ENCODE assay signal across 1 cellular context in the genomic region with DNA sequence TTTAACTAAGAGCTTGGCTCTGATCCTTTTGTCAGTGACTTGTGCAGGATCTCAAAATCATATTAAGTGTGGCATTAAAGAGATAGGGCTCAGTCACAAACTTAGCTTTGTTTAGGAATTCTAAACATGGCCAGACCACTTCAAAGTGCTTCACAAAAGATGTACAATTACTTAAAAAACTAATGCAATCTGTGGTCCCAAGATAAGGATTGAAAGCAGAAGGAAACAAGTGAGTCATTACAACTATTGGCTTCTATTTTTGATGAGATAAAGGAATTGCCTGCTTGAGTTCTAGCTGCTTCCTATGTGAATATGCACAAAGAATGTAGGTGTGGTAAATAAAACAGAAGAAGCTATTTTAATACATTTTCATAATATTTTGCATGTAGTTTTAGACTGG.
TF ChIP-seq lines count a peak whose summit lies in the region.

No MANE protein-coding gene starts in this region.

TF ChIP-seq in SK-N-SH, 30 proteins besides CTCF, POLR2A, EP300 and RAD21 (continued from another document):
- TF ChIP-seq IRF3 (IDR thresholded peaks at IDR 0.05; ENCODE audit: low read depth, low read length) (no peak), RFX5 (IDR thresholded peaks at IDR 0.05; ENCODE audit: low read length) (no peak), MAX (IDR thresholded peaks at IDR 0.05; ENCODE audit: low read depth) (no peak), NRF1 (IDR thresholded peaks at IDR 0.05; ENCODE audit: low read depth, low read length) (no peak), GATA2 (CRISPR knock-in tag; IDR thresholded peaks at IDR 0.05) (no peak), YY1 (IDR thresholded peaks at IDR 0.05; ENCODE audit: low read depth) (0 out of 2 replicates have a peak, but pooled peaks have one; percentile 17), NFIC (IDR thresholded peaks at IDR 0.05; ENCODE audit: borderline replicate concordance) (peak; percentile 81), TEAD4 (IDR thresholded peaks at IDR 0.05; ENCODE audit: borderline replicate concordance, insufficient read depth) (peak; percentile 83), TCF12 (IDR thresholded peaks at IDR 0.05) (peak; percentile 86), FOSL2 (IDR thresholded peaks at IDR 0.05; ENCODE audit: borderline replicate concordance, low read depth) (peak; percentile 80), JUND (IDR thresholded peaks at IDR 0.05) (peak; percentile 81), GABPA (IDR thresholded peaks at IDR 0.05; ENCODE audit: low read depth) (peak; percentile 24; the same call in 1 of the 2 replicates), RXRA (IDR thresholded peaks at IDR 0.05; ENCODE audit: borderline replicate concordance, low read depth) (peak; percentile 46; the same call in 1 of the 2 replicates), MXI1 (IDR thresholded peaks at IDR 0.05; ENCODE audit: low read depth, low read length) (no peak), FOXM1 (IDR thresholded peaks at IDR 0.05; ENCODE audit: low read depth) (peak; percentile 75; the same call in 1 of the 2 replicates)
- TF ChIP-seq, protein P1, sequence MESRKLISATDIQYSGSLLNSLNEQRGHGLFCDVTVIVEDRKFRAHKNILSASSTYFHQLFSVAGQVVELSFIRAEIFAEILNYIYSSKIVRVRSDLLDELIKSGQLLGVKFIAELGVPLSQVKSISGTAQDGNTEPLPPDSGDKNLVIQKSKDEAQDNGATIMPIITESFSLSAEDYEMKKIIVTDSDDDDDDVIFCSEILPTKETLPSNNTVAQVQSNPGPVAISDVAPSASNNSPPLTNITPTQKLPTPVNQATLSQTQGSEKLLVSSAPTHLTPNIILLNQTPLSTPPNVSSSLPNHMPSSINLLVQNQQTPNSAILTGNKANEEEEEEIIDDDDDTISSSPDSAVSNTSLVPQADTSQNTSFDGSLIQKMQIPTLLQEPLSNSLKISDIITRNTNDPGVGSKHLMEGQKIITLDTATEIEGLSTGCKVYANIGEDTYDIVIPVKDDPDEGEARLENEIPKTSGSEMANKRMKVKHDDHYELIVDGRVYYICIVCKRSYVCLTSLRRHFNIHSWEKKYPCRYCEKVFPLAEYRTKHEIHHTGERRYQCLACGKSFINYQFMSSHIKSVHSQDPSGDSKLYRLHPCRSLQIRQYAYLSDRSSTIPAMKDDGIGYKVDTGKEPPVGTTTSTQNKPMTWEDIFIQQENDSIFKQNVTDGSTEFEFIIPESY (IDR thresholded peaks at IDR 0.05; ENCODE audit: borderline replicate concordance, low read depth) = 0 out of 2 replicates have a peak, but pooled peaks have one; percentile 63
- TF ChIP-seq, protein P2, sequence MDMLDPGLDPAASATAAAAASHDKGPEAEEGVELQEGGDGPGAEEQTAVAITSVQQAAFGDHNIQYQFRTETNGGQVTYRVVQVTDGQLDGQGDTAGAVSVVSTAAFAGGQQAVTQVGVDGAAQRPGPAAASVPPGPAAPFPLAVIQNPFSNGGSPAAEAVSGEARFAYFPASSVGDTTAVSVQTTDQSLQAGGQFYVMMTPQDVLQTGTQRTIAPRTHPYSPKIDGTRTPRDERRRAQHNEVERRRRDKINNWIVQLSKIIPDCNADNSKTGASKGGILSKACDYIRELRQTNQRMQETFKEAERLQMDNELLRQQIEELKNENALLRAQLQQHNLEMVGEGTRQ (IDR thresholded peaks at IDR 0.05; ENCODE audit: borderline replicate concordance, low read depth, low read length) = no peak
- TF ChIP-seq, protein P3, sequence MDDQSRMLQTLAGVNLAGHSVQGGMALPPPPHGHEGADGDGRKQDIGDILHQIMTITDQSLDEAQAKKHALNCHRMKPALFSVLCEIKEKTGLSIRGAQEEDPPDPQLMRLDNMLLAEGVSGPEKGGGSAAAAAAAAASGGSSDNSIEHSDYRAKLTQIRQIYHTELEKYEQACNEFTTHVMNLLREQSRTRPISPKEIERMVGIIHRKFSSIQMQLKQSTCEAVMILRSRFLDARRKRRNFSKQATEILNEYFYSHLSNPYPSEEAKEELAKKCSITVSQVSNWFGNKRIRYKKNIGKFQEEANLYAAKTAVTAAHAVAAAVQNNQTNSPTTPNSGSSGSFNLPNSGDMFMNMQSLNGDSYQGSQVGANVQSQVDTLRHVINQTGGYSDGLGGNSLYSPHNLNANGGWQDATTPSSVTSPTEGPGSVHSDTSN (IDR thresholded peaks at IDR 0.05) = peak; percentile 72
